ENCODE assay signal across 1 cellular context in genomic region chr22:50316114-50317065, GRCh38.
TF ChIP-seq lines count a peak whose summit lies in the region.

No MANE protein-coding gene starts in this region.

TF ChIP-seq in SK-N-SH, 30 proteins besides CTCF, POLR2A, EP300 and RAD21 (continued from another document):
- TF ChIP-seq PBX3 (IDR thresholded peaks at IDR 0.05) (no peak), FOXM1 (IDR thresholded peaks at IDR 0.05; ENCODE audit: low read depth) (no peak), MAX (IDR thresholded peaks at IDR 0.05; ENCODE audit: low read depth) (no peak), TAF1 (IDR thresholded peaks at IDR 0.05; ENCODE audit: borderline replicate concordance, low read depth, low read length) (no peak)
